Comparison of ENCODE assay signal across 8 cellular contexts in genomic region chr6:134247271-134247833, GRCh38.
DNase-seq lines count a peak whose midpoint lies in the region; ATAC-seq and TF ChIP-seq lines count a peak whose summit lies in the region.

No MANE protein-coding gene starts in this region.

- TF ChIP-seq CTCF in OCI-LY7 (conservative IDR thresholded peaks at IDR 0.05; ENCODE audit: low read length) = no peak

- no peaks in the 10 kb centered on the region for H3K36me3 Mint-ChIP-seq in activated naive CD4-positive, alpha-beta T cell treated with anti-CD3 and anti-CD28 coated beads, Interleukin-2, amount 50 U/mL, for 24 hours

- in situ Hi-C loops in G401 (cut with HindIII; ENCODE audit: low sequenced_read_pairs) = no loop called here

- no peaks in the 10 kb centered on the region for H3K36me3 ChIP-seq in OCI-LY7 (ENCODE audit: insufficient read depth, low read length)

- peaks cover 55% of the 10 kb centered on the region for H3K4me1 Mint-ChIP-seq in activated naive CD4-positive, alpha-beta T cell treated with anti-CD3 and anti-CD28 coated beads, Interleukin-2, amount 50 U/mL, for 24 hours

- H3K4me3 ChIP-seq in OCI-LY7 (ENCODE audit: low read depth, low read length, poor library complexity, severe bottlenecking) = peak overlapping the region; percentile 46

- H3K27me3 Mint-ChIP-seq in activated naive CD4-positive, alpha-beta T cell treated with anti-CD3 and anti-CD28 coated beads, Interleukin-2, amount 50 U/mL, for 24 hours = no peaks in the 10 kb centered on the region

- peak overlapping the region; percentile 91 for H3K27ac Mint-ChIP-seq in activated naive CD4-positive, alpha-beta T cell treated with anti-CD3 and anti-CD28 coated beads, Interleukin-2, amount 50 U/mL, for 24 hours

- H2AFZ ChIP-seq in OCI-LY7 (ENCODE audit: low read length) = peak overlapping the region; percentile 85; the same call in 1 of the 2 replicates

- H3K9me3 ChIP-seq in OCI-LY7 (ENCODE audit: low read length) = no peaks in the 10 kb centered on the region

- no peaks in the 10 kb centered on the region for H3K79me2 ChIP-seq in OCI-LY7 (ENCODE audit: insufficient read depth, low read depth, low read length)

- H3K4me1 ChIP-seq in OCI-LY7 (ENCODE audit: insufficient read depth, low read length, poor library complexity, severe bottlenecking) = peaks cover 57% of the 10 kb centered on the region

- DNase-seq in G401 (ENCODE audit: low spot score) (peak; percentile 33), OCI-LY7 (ENCODE audit: low spot score) (peak; percentile 87), nucleus accumbens (lab: John Stamatoyannopoulos, UW) (no peak), DMS53 (lab: John Stamatoyannopoulos, UW) (no peak), NCI-H345 treated with DMSO at 0.1 percent for 48 hours (lab: John Stamatoyannopoulos, UW; ENCODE audit: unreplicated experiment) (no peak)
- DNase-seq in stimulated activated CD4-positive, alpha-beta T cell treated with anti-CD3 and anti-CD28 coated beads, Interleukin-4, amount 100 ng/mL, for 1 hour = peak; percentile 59

- no peaks in the 10 kb centered on the region for H3K9me2 ChIP-seq in OCI-LY7 (ENCODE audit: insufficient read depth, low read length)

- CTCF ChIA-PET in OCI-LY7 (lab: Charles Lee; ENCODE audit: unreplicated experiment) = no interaction called here

- no TSS peak for BruUV-seq in OCI-LY7 (replicated peaks; lab: Mats Ljungman, UMichigan)

- H3K4me2 ChIP-seq in OCI-LY7 (ENCODE audit: low read length) = peak overlapping the region; percentile 72

- POLR2A ChIA-PET in OCI-LY7 (lab: Charles Lee) = interaction anchor here (0.6 to 2.9 kb wide), 12 partner anchors 8 to 730 kb away, joined by 3 to 18 read pairs (median 4); no protein-coding TSS in a partner anchor

- intact Hi-C loops in OCI-LY7 (cut with micrococcal nuclease; ENCODE audit: unreplicated experiment) = loop anchor here (1.0 to 10.0 kb wide), 3 partner anchors 31 to 627 kb away; no protein-coding TSS in a partner anchor

- ATAC-seq in GM21723 (IDR thresholded peaks at IDR 0.05; ENCODE audit: unreplicated experiment) = peak; percentile 94

- H3K4me3 Mint-ChIP-seq in activated naive CD4-positive, alpha-beta T cell treated with anti-CD3 and anti-CD28 coated beads, Interleukin-2, amount 50 U/mL, for 24 hours = peak overlapping the region; percentile 58

- no peaks in the 10 kb centered on the region for H3K9me3 Mint-ChIP-seq in activated naive CD4-positive, alpha-beta T cell treated with anti-CD3 and anti-CD28 coated beads, Interleukin-2, amount 50 U/mL, for 24 hours

- H3K27ac ChIP-seq in OCI-LY7 (ENCODE audit: low read depth, low read length, poor library complexity, severe bottlenecking) = peak overlapping the region; percentile 91

- H4K20me1 ChIP-seq in OCI-LY7 (ENCODE audit: insufficient read depth, low read length) = no peaks in the 10 kb centered on the region

Comparison
In these comparisons a context has a peak if more than half of its experiments do, and no peak if none do; other contexts are left out.
1. DNase-seq: peak in G401 (single experiment), OCI-LY7 (single experiment) and stimulated activated CD4-positive, alpha-beta T cell treated with anti-CD3 and anti-CD28 coated beads, Interleukin-4, amount 100 ng/mL, for 1 hour (single experiment); none in nucleus accumbens (0 of 56), DMS53 (single experiment) and NCI-H345 treated with DMSO at 0.1 percent for 48 hours (single experiment).